In genomic region chr4:23877758-23878229, GRCh38 we compare ENCODE assay signal across 1 cellular context.
TF ChIP-seq lines count a peak whose summit lies in the region.

No MANE protein-coding gene starts in this region.

TF ChIP-seq in HepG2, 621 proteins besides CTCF, POLR2A, EP300 and RAD21 (continued from another document and continues in another):
- TF ChIP-seq NRL (CRISPR knock-in tag; IDR thresholded peaks at IDR 0.05; ENCODE audit: borderline replicate concordance) (no peak), ZNF317 (CRISPR knock-in tag; IDR thresholded peaks at IDR 0.05) (0 out of 2 replicates have a peak, but pooled peaks have one; percentile 48), ZNF607 (CRISPR knock-in tag; IDR thresholded peaks at IDR 0.05; ENCODE audit: borderline replicate concordance) (no peak), GABPA (IDR thresholded peaks at IDR 0.05; ENCODE audit: low read depth, low read length) (no peak), GABPA (CRISPR knock-in tag; IDR thresholded peaks at IDR 0.05; ENCODE audit: low read depth) (peak; percentile 32; the same call in 1 of the 2 replicates), MEIS2 (CRISPR knock-in tag; IDR thresholded peaks at IDR 0.05) (peak; percentile 40; the same call in 1 of the 2 replicates), HOXA5 (CRISPR knock-in tag; IDR thresholded peaks at IDR 0.05) (0 out of 2 replicates have a peak, but pooled peaks have one; percentile 37), MED13 (CRISPR knock-in tag; IDR thresholded peaks at IDR 0.05) (0 out of 2 replicates have a peak, but pooled peaks have one; percentile 42), ZKSCAN1 (IDR thresholded peaks at IDR 0.05; ENCODE audit: low read length) (no peak), MXI1 (IDR thresholded peaks at IDR 0.05; ENCODE audit: borderline replicate concordance, low read depth, low read length) (peak; percentile 88; the same call in 2 of the 3 replicates), ZXDC (CRISPR knock-in tag; IDR thresholded peaks at IDR 0.05) (no peak), TCF7L2 (IDR thresholded peaks at IDR 0.05; ENCODE audit: low read depth, low read length) (peak; percentile 23; the same call in 1 of the 2 replicates), THAP11 (CRISPR knock-in tag; IDR thresholded peaks at IDR 0.05) (peak; percentile 63), ZMYM3 (CRISPR knock-in tag; IDR thresholded peaks at IDR 0.05) (peak; percentile 50; the same call in 1 of the 2 replicates), NFE2 (CRISPR knock-in tag; IDR thresholded peaks at IDR 0.05) (no peak), PPARG (CRISPR knock-in tag; conservative IDR thresholded peaks at IDR 0.05) (peak; percentile 86), MYPOP (CRISPR knock-in tag; IDR thresholded peaks at IDR 0.05) (peak; percentile 38; the same call in 1 of the 2 replicates), GATAD2A (CRISPR knock-in tag; IDR thresholded peaks at IDR 0.05) (peak; percentile 95), TGIF2 (CRISPR knock-in tag; IDR thresholded peaks at IDR 0.05) (peak; percentile 57; the same call in 1 of the 2 replicates), CREB1 (IDR thresholded peaks at IDR 0.05) (no peak), CREB1 (CRISPR knock-in tag; IDR thresholded peaks at IDR 0.05) (peak; percentile 56), ZNF275 (CRISPR knock-in tag; IDR thresholded peaks at IDR 0.05; ENCODE audit: borderline replicate concordance) (no peak), NR3C1 (CRISPR knock-in tag; IDR thresholded peaks at IDR 0.05) (no peak), ZNF230 (CRISPR knock-in tag; IDR thresholded peaks at IDR 0.05) (0 out of 2 replicates have a peak, but pooled peaks have one; percentile 37), SOX6 (IDR thresholded peaks at IDR 0.05) (no peak), SOX6 (CRISPR knock-in tag; IDR thresholded peaks at IDR 0.05) (peak; percentile 97), GRHL1 (CRISPR knock-in tag; conservative IDR thresholded peaks at IDR 0.05) (no peak), HMG20A (CRISPR knock-in tag; IDR thresholded peaks at IDR 0.05; ENCODE audit: borderline replicate concordance) (peak; percentile 90; the same call in 1 of the 2 replicates), IRF9 (CRISPR knock-in tag; IDR thresholded peaks at IDR 0.05; ENCODE audit: borderline replicate concordance) (no peak), SALL1 (CRISPR knock-in tag; IDR thresholded peaks at IDR 0.05) (peak; percentile 91), SIX1 (CRISPR knock-in tag; IDR thresholded peaks at IDR 0.05; ENCODE audit: borderline replicate concordance) (peak; percentile 66; the same call in 1 of the 2 replicates), HOXD1 (CRISPR knock-in tag; IDR thresholded peaks at IDR 0.05) (peak; percentile 49; the same call in 1 of the 2 replicates), PRDM15 (CRISPR knock-in tag; IDR thresholded peaks at IDR 0.05) (no peak), DZIP1 (CRISPR knock-in tag; IDR thresholded peaks at IDR 0.05) (no peak), KDM6A (CRISPR knock-in tag; IDR thresholded peaks at IDR 0.05; ENCODE audit: low read depth) (peak; percentile 64; the same call in 1 of the 2 replicates), ZC3H4 (CRISPR knock-in tag; IDR thresholded peaks at IDR 0.05; ENCODE audit: borderline replicate concordance) (no peak), TBX2 (CRISPR knock-in tag; IDR thresholded peaks at IDR 0.05; ENCODE audit: borderline replicate concordance) (peak; percentile 85; the same call in 1 of the 2 replicates), ATF1 (CRISPR knock-in tag; IDR thresholded peaks at IDR 0.05) (no peak), ZNF781 (CRISPR knock-in tag; IDR thresholded peaks at IDR 0.05; ENCODE audit: borderline replicate concordance, not compliant biosample characterization) (no peak), ATM (IDR thresholded peaks at IDR 0.05; ENCODE audit: borderline replicate concordance) (no peak), EHMT2 (IDR thresholded peaks at IDR 0.05; ENCODE audit: borderline replicate concordance, low read depth, low read length) (peak; percentile 20; the same call in 1 of the 2 replicates), GLI4 (CRISPR knock-in tag; IDR thresholded peaks at IDR 0.05; ENCODE audit: borderline replicate concordance) (no peak), E2F2 (CRISPR knock-in tag; IDR thresholded peaks at IDR 0.05; ENCODE audit: borderline replicate concordance) (no peak), ERF (CRISPR knock-in tag; IDR thresholded peaks at IDR 0.05) (peak; percentile 81), ZBTB43 (CRISPR knock-in tag; conservative IDR thresholded peaks at IDR 0.05) (peak; percentile 87), ZNF616 (CRISPR knock-in tag; IDR thresholded peaks at IDR 0.05; ENCODE audit: low read depth) (no peak), MED8 (CRISPR knock-in tag; IDR thresholded peaks at IDR 0.05; ENCODE audit: insufficient replicate concordance) (no peak), U2AF2 (IDR thresholded peaks at IDR 0.05; ENCODE audit: low read depth, low read length) (no peak), GATAD1 (CRISPR knock-in tag; IDR thresholded peaks at IDR 0.05) (peak; percentile 58), RCOR2 (CRISPR knock-in tag; IDR thresholded peaks at IDR 0.05) (peak; percentile 53; the same call in 1 of the 2 replicates), FOSL1 (CRISPR knock-in tag; IDR thresholded peaks at IDR 0.05; ENCODE audit: borderline replicate concordance) (peak; percentile 97), ZNF577 (CRISPR knock-in tag; IDR thresholded peaks at IDR 0.05; ENCODE audit: borderline replicate concordance, low read depth) (no peak), ZNF530 (CRISPR knock-in tag; IDR thresholded peaks at IDR 0.05; ENCODE audit: low read depth) (no peak), ZNF234 (CRISPR knock-in tag; conservative IDR thresholded peaks at IDR 0.05) (no peak)
